Comparison of ENCODE assay signal across 20 cellular contexts in the genomic region with DNA sequence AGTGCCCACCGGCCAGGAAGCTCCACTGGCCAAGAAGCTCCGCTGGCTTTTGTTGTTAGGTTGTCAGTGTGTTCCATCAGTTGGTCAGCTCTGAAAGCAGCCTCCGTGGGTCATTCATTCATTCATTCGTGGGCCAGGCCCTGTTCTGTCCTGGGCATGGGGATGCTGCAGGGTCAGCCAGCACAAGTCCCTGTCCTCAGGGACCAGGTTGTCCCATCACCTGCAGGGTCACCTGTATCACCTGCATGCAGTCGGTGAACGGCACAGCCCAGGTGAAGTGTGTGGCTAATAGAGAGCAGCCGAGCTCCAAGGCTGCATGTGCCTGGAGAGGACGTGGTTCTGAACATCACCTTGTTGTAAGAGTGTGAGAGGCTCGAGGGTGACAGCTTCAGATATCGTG.
"Had no signal": no experiment of that assay in that cellular context is flagged by ENCODE, and none has a peak within 500 bp of the region (broad histone marks: within the 10 kb centered on the region; RNA-seq: fewer than 3 reads in every experiment).

No MANE protein-coding gene starts in this region.

- H3K27me3 ChIP-seq: dorsolateral prefrontal cortex, neutrophil, pancreas, transverse colon, vagina had no signal

- H3K9me3 ChIP-seq: neutrophil, pancreas, suprapubic skin, transverse colon, vagina had no signal

- H3K4me2 ChIP-seq: smooth muscle cell had no signal

- H3K27me3 Mint-ChIP-seq: stimulated activated naive CD8-positive, alpha-beta T cell treated with anti-CD3 and anti-CD28 coated beads, Interleukin-15, amount 100 ng/mL, for 72 hours had no signal

- H3K27ac Mint-ChIP-seq: naive thymus-derived CD4-positive, alpha-beta T cell; nephron progenitor cell; stimulated activated naive CD8-positive, alpha-beta T cell treated with anti-CD3 and anti-CD28 coated beads, Interleukin-15, amount 100 ng/mL, for 72 hours had no signal

- H3K27ac ChIP-seq: dorsolateral prefrontal cortex, neutrophil, pancreas, suprapubic skin, transverse colon, vagina had no signal

- H3K4me1 ChIP-seq: pancreas, transverse colon, vagina had no signal

- ATAC-seq: naive thymus-derived CD4-positive, alpha-beta T cell; pancreas; sciatic nerve had no signal

- H3K9me3 Mint-ChIP-seq: stimulated activated naive CD8-positive, alpha-beta T cell treated with anti-CD3 and anti-CD28 coated beads, Interleukin-15, amount 100 ng/mL, for 72 hours had no signal

- H3K36me3 Mint-ChIP-seq: naive thymus-derived CD4-positive, alpha-beta T cell had no signal

- H3K4me3 ChIP-seq: dorsolateral prefrontal cortex, pancreas, smooth muscle cell, suprapubic skin, transverse colon, vagina had no signal

- H3K36me3 ChIP-seq: neutrophil, pancreas, suprapubic skin, transverse colon, vagina had no signal

- H3K4me3 Mint-ChIP-seq: naive thymus-derived CD4-positive, alpha-beta T cell; nephron progenitor cell; stimulated activated naive CD8-positive, alpha-beta T cell treated with anti-CD3 and anti-CD28 coated beads, Interleukin-15, amount 100 ng/mL, for 72 hours had no signal

- H3K4me1 Mint-ChIP-seq: naive thymus-derived CD4-positive, alpha-beta T cell; stimulated activated naive CD8-positive, alpha-beta T cell treated with anti-CD3 and anti-CD28 coated beads, Interleukin-15, amount 100 ng/mL, for 72 hours had no signal

- DNase-seq: dorsolateral prefrontal cortex; effector CD4-positive, alpha-beta T cell; mammary epithelial cell; mesendoderm; midbrain; naive thymus-derived CD4-positive, alpha-beta T cell; nephron progenitor cell; pancreas; stimulated activated CD4-positive, alpha-beta T cell treated with anti-CD3 and anti-CD28 coated beads, Interleukin-12 subunit alpha, Interleukin-12 subunit beta, amount 100 ng/mL, for 4 hours; stimulated activated CD4-positive, alpha-beta T cell treated with anti-CD3 and anti-CD28 coated beads, Interleukin-1b, Interleukin-23, amount 100 ng/mL, for 48 hours; stimulated activated CD4-positive, alpha-beta T cell treated with anti-CD3 and anti-CD28 coated beads, Interleukin-4, amount 100 ng/mL, for 1 hour; stimulated activated CD8-positive, alpha-beta memory T cell treated with anti-CD3 and anti-CD28 coated beads, Interleukin-4, amount 100 ng/mL, for 48 hours; stimulated activated naive CD4-positive, alpha-beta T cell; stimulated activated naive CD8-positive, alpha-beta T cell treated with anti-CD3 and anti-CD28 coated beads, Interleukin-15, amount 100 ng/mL, for 72 hours; transverse colon had no signal
